Comparison of ENCODE assay signal across 9 cellular contexts in genomic region chr19:34222386-34222785, GRCh38.
"Had no signal": no experiment of that assay in that cellular context is flagged by ENCODE, and none has a peak within 500 bp of the region (broad histone marks: within the 10 kb centered on the region; RNA-seq: fewer than 3 reads in every experiment).

No MANE protein-coding gene starts in this region.

- H3K27ac Mint-ChIP-seq: HFFc6, IgD-negative memory B cell had no signal

- H3K4me3 ChIP-seq: GM23338 had no signal

- H2AFZ ChIP-seq: GM23338 had no signal

- DNase-seq: H9, HCEC 1CT, HFFc6 had no signal

- FAIRE-seq: H1, H54, HepG2 had no signal

- H3K4me3 Mint-ChIP-seq: GM23338, H9, HFFc6, IgD-negative memory B cell had no signal

- H3K27me3 Mint-ChIP-seq: IgD-negative memory B cell had no signal

- H3K27ac ChIP-seq: HL-60 had no signal

- H3K4me2 ChIP-seq: GM23338 had no signal

- ATAC-seq: GM23338, HepG2 had no signal

- H3K9me3 Mint-ChIP-seq: GM23338, H9, HFFc6, IgD-negative memory B cell had no signal
